24 cellular contexts compared by ENCODE assay signal in genomic region chrX:87582453-87582852, GRCh38.
DNase-seq lines count a peak whose midpoint lies in the region; FAIRE-seq and TF ChIP-seq lines count a peak whose summit lies in the region.
"Had no signal": no experiment of that assay in that cellular context is flagged by ENCODE, and none has a peak within 500 bp of the region (broad histone marks: within the 10 kb centered on the region; RNA-seq: fewer than 3 reads in every experiment).

No MANE protein-coding gene starts in this region.

- H3K9me3 ChIP-seq in mammary epithelial cell (replicated peaks; ENCODE audit: insufficient read depth, low read length) (no peaks in the 10 kb centered on the region), astrocyte (ENCODE audit: insufficient read depth, low read depth, low read length) (no peaks in the 10 kb centered on the region)
- H3K9me3 ChIP-seq in effector memory CD4-positive, alpha-beta T cell (ENCODE audit: control insufficient read depth, low read length), result no peaks in the 10 kb centered on the region
- H3K9me3 ChIP-seq: BE2C, HAP-1 had no signal

- H3K4me3 ChIP-seq in mammary epithelial cell (replicated peaks in 1 of 3; ENCODE audit: insufficient read depth in 1 of 3, low read depth in 2 of 3, low read length in 3 of 3) (no peak overlapping the region), astrocyte (ENCODE audit: insufficient read depth, low read depth, low read length) (no peak overlapping the region)
- no peak overlapping the region for H3K4me3 ChIP-seq in effector memory CD4-positive, alpha-beta T cell (ENCODE audit: insufficient read depth, low read depth, low read length, poor library complexity, severe bottlenecking)
- H3K4me3 ChIP-seq: BLaER1 treated with 17β-estradiol and CSF1 and Interleukin-3, amounts not matched to agents 10 nM and 100 nM; HAP-1 had no signal

- H3K4me1 ChIP-seq in mammary epithelial cell (ENCODE audit: insufficient read depth, low read length) (no peaks in the 10 kb centered on the region), astrocyte (ENCODE audit: insufficient read depth, low read length) (no peaks in the 10 kb centered on the region)
- no peaks in the 10 kb centered on the region for H3K4me1 ChIP-seq in effector memory CD4-positive, alpha-beta T cell (ENCODE audit: control insufficient read depth, insufficient read depth, low read length, poor library complexity, severe bottlenecking)
- H3K4me1 ChIP-seq: BE2C; BLaER1 treated with 17β-estradiol and CSF1 and Interleukin-3, amounts not matched to agents 10 nM and 100 nM; HAP-1 had no signal

- BruUV-seq in MCF 10A (replicated peaks; lab: Mats Ljungman, UMichigan) (no TSS peak), mammary epithelial cell (replicated peaks; lab: Mats Ljungman, UMichigan) (no TSS peak)

- H3K9ac ChIP-seq in mammary epithelial cell (ENCODE audit: insufficient read depth, low read length) (no peak overlapping the region), astrocyte (ENCODE audit: low read length) (no peak overlapping the region)
- H3K9ac ChIP-seq: BLaER1 treated with 17β-estradiol and CSF1 and Interleukin-3, amounts not matched to agents 10 nM and 100 nM had no signal

- CTCF ChIA-PET in MCF 10A (lab: Yijun Ruan, JAX) (no interaction called here), mammary epithelial cell (lab: Charles Lee; ENCODE audit: low non-redundant PET) (no interaction called here)

- peak overlapping the region; percentile 27 for H3K27ac Mint-ChIP-seq in MCF 10A (ENCODE audit: low read depth, unreplicated experiment)
- H3K27ac Mint-ChIP-seq in astrocyte (ENCODE audit: unreplicated experiment), result no peak overlapping the region
- H3K27ac Mint-ChIP-seq: CD4-positive, alpha-beta T cell; CD8-positive, alpha-beta memory T cell; HFFc6 had no signal

- no peaks in the 10 kb centered on the region for H4K20me1 ChIP-seq in mammary epithelial cell (ENCODE audit: insufficient read depth, low read length)
- H4K20me1 ChIP-seq in astrocyte (ENCODE audit: insufficient read depth, low read length), result no peaks in the 10 kb centered on the region
- H4K20me1 ChIP-seq: BLaER1 treated with 17β-estradiol and CSF1 and Interleukin-3, amounts not matched to agents 10 nM and 100 nM had no signal

- H3K9me3 Mint-ChIP-seq in MCF 10A (ENCODE audit: unreplicated experiment) (peaks cover 7% of the 10 kb centered on the region), astrocyte (ENCODE audit: unreplicated experiment) (no peaks in the 10 kb centered on the region)
- H3K9me3 Mint-ChIP-seq: CD4-positive, alpha-beta T cell had no signal

- POLR2A ChIA-PET in MCF 10A (lab: Yijun Ruan, JAX), result no interaction called here

- DNase-seq in MCF 10A (ENCODE audit: unreplicated experiment) (no peak), mammary epithelial cell (no peak), astrocyte (ENCODE audit: low read depth) (peak; percentile 6), iris pigment epithelial cell (ENCODE audit: low read depth) (peak; percentile 2), NCI-H187 treated with DMSO at 0.1 percent for 48 hours (lab: John Stamatoyannopoulos, UW) (no peak), HK-2 (ENCODE audit: unreplicated experiment) (no peak)
- DNase-seq in effector memory CD4-positive, alpha-beta T cell, result no peak
- DNase-seq: AML-193; BE2C; CD4-positive, alpha-beta T cell; CD8-positive, alpha-beta memory T cell; DMS 273 treated with DMSO at 0.1 percent for 48 hours; DND-41; GOT3; HFFc6 had no signal

- H3K4me2 ChIP-seq in mammary epithelial cell (ENCODE audit: insufficient read depth, low read depth, low read length) (no peak overlapping the region), astrocyte (ENCODE audit: low read length) (no peak overlapping the region)
- H3K4me2 ChIP-seq: BLaER1 treated with 17β-estradiol and CSF1 and Interleukin-3, amounts not matched to agents 10 nM and 100 nM had no signal

- intact Hi-C loops in MCF 10A (cut with micrococcal nuclease) (no loop called here), mammary epithelial cell (cut with micrococcal nuclease) (loop anchor here (5.0 kb wide), 1 partner anchor 1030 kb away; no protein-coding TSS in a partner anchor)

- H3K27ac ChIP-seq in mammary epithelial cell (ENCODE audit: insufficient read depth, low read depth, low read length), result no peak overlapping the region
- no peak overlapping the region for H3K27ac ChIP-seq in astrocyte (ENCODE audit: low read depth, low read length)
- H3K27ac ChIP-seq in effector memory CD4-positive, alpha-beta T cell (ENCODE audit: insufficient read depth, low read length, poor library complexity, severe bottlenecking), result no peak overlapping the region
- H3K27ac ChIP-seq: 22Rv1; BLaER1 treated with 17β-estradiol and CSF1 and Interleukin-3, amounts not matched to agents 10 nM and 100 nM had no signal

- H3K36me3 ChIP-seq in mammary epithelial cell (ENCODE audit: insufficient read depth, low read length), result no peaks in the 10 kb centered on the region
- no peaks in the 10 kb centered on the region for H3K36me3 ChIP-seq in astrocyte (ENCODE audit: insufficient read depth, low read length)
- H3K36me3 ChIP-seq in effector memory CD4-positive, alpha-beta T cell (ENCODE audit: control insufficient read depth, insufficient read depth, low read length), result no peaks in the 10 kb centered on the region
- H3K36me3 ChIP-seq: BE2C; BLaER1 treated with 17β-estradiol and CSF1 and Interleukin-3, amounts not matched to agents 10 nM and 100 nM; HAP-1 had no signal

- WGBS in mammary epithelial cell (ENCODE audit: low coverage, missing lambda C conversion rate), result 76% methylated on average over 6 of the region's 6 CpGs

- H3K4me1 Mint-ChIP-seq in MCF 10A (ENCODE audit: insufficient read depth, unreplicated experiment) (no peaks in the 10 kb centered on the region), astrocyte (ENCODE audit: low read depth, unreplicated experiment) (no peaks in the 10 kb centered on the region)
- H3K4me1 Mint-ChIP-seq: CD14-positive monocyte; CD8-positive, alpha-beta memory T cell had no signal

- H2AFZ ChIP-seq in mammary epithelial cell (ENCODE audit: low read depth, low read length), result no peak overlapping the region
- H2AFZ ChIP-seq in astrocyte (ENCODE audit: low read depth, low read length), result no peak overlapping the region

- H3K27me3 ChIP-seq in mammary epithelial cell (ENCODE audit: insufficient read depth, low read length), result no peaks in the 10 kb centered on the region
- H3K27me3 ChIP-seq in astrocyte (ENCODE audit: insufficient read depth, low read length), result no peaks in the 10 kb centered on the region
- no peaks in the 10 kb centered on the region for H3K27me3 ChIP-seq in effector memory CD4-positive, alpha-beta T cell (replicated peaks; ENCODE audit: control insufficient read depth, insufficient read depth, low read length, poor library complexity, severe bottlenecking)
- H3K27me3 ChIP-seq: BE2C had no signal

- no peaks in the 10 kb centered on the region for H3K79me2 ChIP-seq in mammary epithelial cell (ENCODE audit: insufficient read depth, low read length)
- H3K79me2 ChIP-seq in astrocyte (ENCODE audit: insufficient read depth, low read length), result no peaks in the 10 kb centered on the region

- TF ChIP-seq CTCF in MCF 10A (IDR thresholded peaks at IDR 0.05; ENCODE audit: unreplicated experiment) (no peak), mammary epithelial cell (conservative IDR thresholded peaks at IDR 0.05 in 1 of 2, IDR thresholded peaks at IDR 0.05 in 1 of 2; ENCODE audit: extremely low read depth in 1 of 2, insufficient read depth in 1 of 2, low read depth in 1 of 2, low read length in 2 of 2) (no peak), astrocyte (IDR thresholded peaks at IDR 0.05; ENCODE audit: insufficient read depth, low read depth, low read length) (no peak)

- in situ Hi-C loops in mammary epithelial cell (cut with MboI; ENCODE audit: low sequenced_read_pairs in 2 of 2), result no loop called here

- no peaks in the 10 kb centered on the region for H3K36me3 Mint-ChIP-seq in MCF 10A (ENCODE audit: insufficient read depth, unreplicated experiment)
- H3K36me3 Mint-ChIP-seq in astrocyte (ENCODE audit: low read depth, unreplicated experiment), result no peaks in the 10 kb centered on the region
- H3K36me3 Mint-ChIP-seq: CD14-positive monocyte; CD8-positive, alpha-beta memory T cell had no signal

- peak; percentile 5 for FAIRE-seq in astrocyte (lab: Jason Lieb, UNC)
- FAIRE-seq: A204.1, D721Med, G401.6, GM12892, H54 had no signal

- dilution Hi-C loops in mammary epithelial cell (cut with HindIII; ENCODE audit: low sequenced_read_pairs), result no loop called here

- H3K27me3 Mint-ChIP-seq in MCF 10A (ENCODE audit: insufficient read depth, unreplicated experiment) (peaks cover 18% of the 10 kb centered on the region), astrocyte (ENCODE audit: low read depth, unreplicated experiment) (no peaks in the 10 kb centered on the region)
- H3K27me3 Mint-ChIP-seq: CD4-positive, alpha-beta T cell had no signal

- H3K4me3 Mint-ChIP-seq in MCF 10A (ENCODE audit: unreplicated experiment) (no peak overlapping the region), astrocyte (ENCODE audit: unreplicated experiment) (no peak overlapping the region)
- H3K4me3 Mint-ChIP-seq: CD14-positive monocyte; CD4-positive, alpha-beta T cell; CD8-positive, alpha-beta memory T cell; HFFc6 had no signal

Comparison
In these comparisons a context has a peak if more than half of its experiments do, and no peak if none do; other contexts are left out.
1. DNase-seq: peak in astrocyte (single experiment) and iris pigment epithelial cell (single experiment); none in MCF 10A (single experiment), mammary epithelial cell (single experiment), NCI-H187 treated with DMSO at 0.1 percent for 48 hours (single experiment), HK-2 (single experiment) and effector memory CD4-positive, alpha-beta T cell (0 of 3).